1 cellular context compared by ENCODE assay signal in the genomic region with DNA sequence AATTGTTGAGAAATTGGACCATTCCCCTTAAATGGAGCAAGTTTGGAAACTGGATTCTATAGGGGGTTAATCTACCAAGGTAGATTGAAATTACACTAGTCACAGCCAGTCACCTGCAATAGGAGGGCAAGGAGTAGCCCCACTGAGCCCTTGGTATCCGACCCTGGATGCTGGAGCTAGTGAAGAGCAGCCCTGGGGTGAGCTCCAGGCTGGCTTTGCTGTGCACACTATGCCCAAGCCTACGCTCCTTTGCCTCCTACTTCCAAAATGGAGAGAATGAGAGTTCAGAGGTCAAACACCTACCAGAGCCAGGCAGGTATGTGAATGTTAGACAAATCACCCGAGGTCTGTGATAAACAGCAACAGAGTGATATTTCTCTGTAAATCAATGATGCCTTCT.
TF ChIP-seq lines count a peak whose summit lies in the region.

No MANE protein-coding gene starts in this region.

TF ChIP-seq in WTC11, 78 proteins besides CTCF, POLR2A, EP300 and RAD21:
- TF ChIP-seq, protein P1, sequence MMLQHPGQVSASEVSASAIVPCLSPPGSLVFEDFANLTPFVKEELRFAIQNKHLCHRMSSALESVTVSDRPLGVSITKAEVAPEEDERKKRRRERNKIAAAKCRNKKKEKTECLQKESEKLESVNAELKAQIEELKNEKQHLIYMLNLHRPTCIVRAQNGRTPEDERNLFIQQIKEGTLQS (CRISPR knock-in tag; conservative IDR thresholded peaks at IDR 0.05) = no peak
- TF ChIP-seq SP1 (CRISPR knock-in tag; conservative IDR thresholded peaks at IDR 0.05) = no peak
- no peak for TF ChIP-seq IRF2 (CRISPR knock-in tag; IDR thresholded peaks at IDR 0.05; ENCODE audit: borderline replicate concordance, low read depth)
- no peak for TF ChIP-seq FOXK1 (CRISPR knock-in tag; IDR thresholded peaks at IDR 0.05)
- TF ChIP-seq, protein P2, sequence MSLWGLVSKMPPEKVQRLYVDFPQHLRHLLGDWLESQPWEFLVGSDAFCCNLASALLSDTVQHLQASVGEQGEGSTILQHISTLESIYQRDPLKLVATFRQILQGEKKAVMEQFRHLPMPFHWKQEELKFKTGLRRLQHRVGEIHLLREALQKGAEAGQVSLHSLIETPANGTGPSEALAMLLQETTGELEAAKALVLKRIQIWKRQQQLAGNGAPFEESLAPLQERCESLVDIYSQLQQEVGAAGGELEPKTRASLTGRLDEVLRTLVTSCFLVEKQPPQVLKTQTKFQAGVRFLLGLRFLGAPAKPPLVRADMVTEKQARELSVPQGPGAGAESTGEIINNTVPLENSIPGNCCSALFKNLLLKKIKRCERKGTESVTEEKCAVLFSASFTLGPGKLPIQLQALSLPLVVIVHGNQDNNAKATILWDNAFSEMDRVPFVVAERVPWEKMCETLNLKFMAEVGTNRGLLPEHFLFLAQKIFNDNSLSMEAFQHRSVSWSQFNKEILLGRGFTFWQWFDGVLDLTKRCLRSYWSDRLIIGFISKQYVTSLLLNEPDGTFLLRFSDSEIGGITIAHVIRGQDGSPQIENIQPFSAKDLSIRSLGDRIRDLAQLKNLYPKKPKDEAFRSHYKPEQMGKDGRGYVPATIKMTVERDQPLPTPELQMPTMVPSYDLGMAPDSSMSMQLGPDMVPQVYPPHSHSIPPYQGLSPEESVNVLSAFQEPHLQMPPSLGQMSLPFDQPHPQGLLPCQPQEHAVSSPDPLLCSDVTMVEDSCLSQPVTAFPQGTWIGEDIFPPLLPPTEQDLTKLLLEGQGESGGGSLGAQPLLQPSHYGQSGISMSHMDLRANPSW (CRISPR knock-in tag; conservative IDR thresholded peaks at IDR 0.05; ENCODE audit: low read depth) = no peak
- TF ChIP-seq SOX15 (CRISPR knock-in tag; IDR thresholded peaks at IDR 0.05) = no peak
- TF ChIP-seq USF2 (CRISPR knock-in tag; IDR thresholded peaks at IDR 0.05) = no peak
- TF ChIP-seq EMX1 (CRISPR knock-in tag; IDR thresholded peaks at IDR 0.05) = no peak
- TF ChIP-seq, protein P3, sequence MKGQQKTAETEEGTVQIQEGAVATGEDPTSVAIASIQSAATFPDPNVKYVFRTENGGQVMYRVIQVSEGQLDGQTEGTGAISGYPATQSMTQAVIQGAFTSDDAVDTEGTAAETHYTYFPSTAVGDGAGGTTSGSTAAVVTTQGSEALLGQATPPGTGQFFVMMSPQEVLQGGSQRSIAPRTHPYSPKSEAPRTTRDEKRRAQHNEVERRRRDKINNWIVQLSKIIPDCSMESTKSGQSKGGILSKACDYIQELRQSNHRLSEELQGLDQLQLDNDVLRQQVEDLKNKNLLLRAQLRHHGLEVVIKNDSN (CRISPR knock-in tag; IDR thresholded peaks at IDR 0.05) = no peak
- no peak for TF ChIP-seq ZNF396 (CRISPR knock-in tag; IDR thresholded peaks at IDR 0.05; ENCODE audit: borderline replicate concordance)
- TF ChIP-seq, protein P4, sequence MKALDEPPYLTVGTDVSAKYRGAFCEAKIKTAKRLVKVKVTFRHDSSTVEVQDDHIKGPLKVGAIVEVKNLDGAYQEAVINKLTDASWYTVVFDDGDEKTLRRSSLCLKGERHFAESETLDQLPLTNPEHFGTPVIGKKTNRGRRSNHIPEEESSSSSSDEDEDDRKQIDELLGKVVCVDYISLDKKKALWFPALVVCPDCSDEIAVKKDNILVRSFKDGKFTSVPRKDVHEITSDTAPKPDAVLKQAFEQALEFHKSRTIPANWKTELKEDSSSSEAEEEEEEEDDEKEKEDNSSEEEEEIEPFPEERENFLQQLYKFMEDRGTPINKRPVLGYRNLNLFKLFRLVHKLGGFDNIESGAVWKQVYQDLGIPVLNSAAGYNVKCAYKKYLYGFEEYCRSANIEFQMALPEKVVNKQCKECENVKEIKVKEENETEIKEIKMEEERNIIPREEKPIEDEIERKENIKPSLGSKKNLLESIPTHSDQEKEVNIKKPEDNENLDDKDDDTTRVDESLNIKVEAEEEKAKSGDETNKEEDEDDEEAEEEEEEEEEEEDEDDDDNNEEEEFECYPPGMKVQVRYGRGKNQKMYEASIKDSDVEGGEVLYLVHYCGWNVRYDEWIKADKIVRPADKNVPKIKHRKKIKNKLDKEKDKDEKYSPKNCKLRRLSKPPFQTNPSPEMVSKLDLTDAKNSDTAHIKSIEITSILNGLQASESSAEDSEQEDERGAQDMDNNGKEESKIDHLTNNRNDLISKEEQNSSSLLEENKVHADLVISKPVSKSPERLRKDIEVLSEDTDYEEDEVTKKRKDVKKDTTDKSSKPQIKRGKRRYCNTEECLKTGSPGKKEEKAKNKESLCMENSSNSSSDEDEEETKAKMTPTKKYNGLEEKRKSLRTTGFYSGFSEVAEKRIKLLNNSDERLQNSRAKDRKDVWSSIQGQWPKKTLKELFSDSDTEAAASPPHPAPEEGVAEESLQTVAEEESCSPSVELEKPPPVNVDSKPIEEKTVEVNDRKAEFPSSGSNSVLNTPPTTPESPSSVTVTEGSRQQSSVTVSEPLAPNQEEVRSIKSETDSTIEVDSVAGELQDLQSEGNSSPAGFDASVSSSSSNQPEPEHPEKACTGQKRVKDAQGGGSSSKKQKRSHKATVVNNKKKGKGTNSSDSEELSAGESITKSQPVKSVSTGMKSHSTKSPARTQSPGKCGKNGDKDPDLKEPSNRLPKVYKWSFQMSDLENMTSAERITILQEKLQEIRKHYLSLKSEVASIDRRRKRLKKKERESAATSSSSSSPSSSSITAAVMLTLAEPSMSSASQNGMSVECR (CRISPR knock-in tag; IDR thresholded peaks at IDR 0.05; ENCODE audit: borderline replicate concordance) = no peak
- TF ChIP-seq ZNF121 (CRISPR knock-in tag; IDR thresholded peaks at IDR 0.05) = no peak
- no peak for TF ChIP-seq PRRX2 (CRISPR knock-in tag; IDR thresholded peaks at IDR 0.05)
- TF ChIP-seq, protein P5, sequence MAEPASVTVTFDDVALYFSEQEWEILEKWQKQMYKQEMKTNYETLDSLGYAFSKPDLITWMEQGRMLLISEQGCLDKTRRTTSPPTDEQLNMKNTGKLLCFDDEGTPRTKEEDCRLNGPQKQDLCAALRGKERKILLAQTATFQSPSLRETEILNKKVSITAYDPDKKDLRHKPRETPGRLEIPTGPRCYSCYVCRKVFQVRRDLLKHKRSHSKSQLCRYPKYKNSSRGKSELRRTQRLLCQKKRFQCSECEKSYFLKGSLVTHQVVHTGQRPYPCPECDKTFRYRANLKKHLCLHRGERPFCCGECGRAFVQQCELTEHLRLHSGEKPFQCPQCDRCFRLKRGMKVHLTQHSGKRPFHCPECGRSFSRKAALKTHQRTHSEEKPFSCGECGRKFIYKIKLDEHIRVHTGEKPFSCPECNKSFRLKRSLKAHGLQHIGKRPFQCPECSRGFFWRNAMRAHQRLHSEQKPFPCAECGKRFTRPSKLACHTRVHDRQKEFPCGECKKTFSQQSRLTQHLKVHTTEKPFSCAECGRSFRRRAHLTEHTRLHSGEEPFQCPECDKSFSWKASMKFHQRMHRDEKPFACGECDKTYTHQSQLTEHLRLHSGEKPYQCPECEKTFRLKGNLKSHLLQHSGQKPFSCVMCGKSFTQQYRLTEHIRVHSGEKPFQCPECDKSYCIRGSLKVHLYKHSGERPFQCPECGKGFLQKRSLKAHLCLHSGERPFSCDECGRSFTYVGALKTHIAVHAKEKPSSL (CRISPR knock-in tag; conservative IDR thresholded peaks at IDR 0.05) = no peak
- no peak for TF ChIP-seq OVOL2 (CRISPR knock-in tag; IDR thresholded peaks at IDR 0.05; ENCODE audit: borderline replicate concordance)
- TF ChIP-seq, protein P6, sequence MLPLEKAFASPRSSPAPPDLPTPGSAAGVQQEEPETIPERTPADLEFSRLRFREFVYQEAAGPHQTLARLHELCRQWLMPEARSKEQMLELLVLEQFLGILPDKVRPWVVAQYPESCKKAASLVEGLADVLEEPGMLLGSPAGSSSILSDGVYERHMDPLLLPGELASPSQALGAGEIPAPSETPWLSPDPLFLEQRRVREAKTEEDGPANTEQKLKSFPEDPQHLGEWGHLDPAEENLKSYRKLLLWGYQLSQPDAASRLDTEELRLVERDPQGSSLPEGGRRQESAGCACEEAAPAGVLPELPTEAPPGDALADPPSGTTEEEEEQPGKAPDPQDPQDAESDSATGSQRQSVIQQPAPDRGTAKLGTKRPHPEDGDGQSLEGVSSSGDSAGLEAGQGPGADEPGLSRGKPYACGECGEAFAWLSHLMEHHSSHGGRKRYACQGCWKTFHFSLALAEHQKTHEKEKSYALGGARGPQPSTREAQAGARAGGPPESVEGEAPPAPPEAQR (CRISPR knock-in tag; IDR thresholded peaks at IDR 0.05) = no peak
